Comparison of ENCODE assay signal across 19 cellular contexts in genomic region chr6:83073620-83074019, GRCh38. TPM values are rescaled to one million over a fixed set of nuclear protein-coding genes. Genes with fewer than 3 reads are reported as not detected.
DNase-seq lines count a peak whose midpoint lies in the region; ATAC-seq and TF ChIP-seq lines count a peak whose summit lies in the region.
"Had no signal": no experiment of that assay in that cellular context is flagged by ENCODE, and none has a peak within 500 bp of the region (broad histone marks: within the 10 kb centered on the region; RNA-seq: fewer than 3 reads in every experiment).

No MANE protein-coding gene starts in this region.

- no peak overlapping the region for H3K4me3 Mint-ChIP-seq in activated naive CD4-positive, alpha-beta T cell treated with anti-CD3 and anti-CD28 coated beads for 36 hours
- H3K4me3 Mint-ChIP-seq in osteocyte (ENCODE audit: unreplicated experiment): no peak overlapping the region
- H3K4me3 Mint-ChIP-seq: CD14-positive monocyte, H9 had no signal

- H3K27me3 ChIP-seq in Panc1 (ENCODE audit: control insufficient read depth, insufficient read depth, low read length) (no peaks in the 10 kb centered on the region), left lung (no peaks in the 10 kb centered on the region)
- H3K27me3 ChIP-seq: MG63, SJSA1 had no signal

- peaks cover 6% of the 10 kb centered on the region for H3K36me3 Mint-ChIP-seq in activated naive CD4-positive, alpha-beta T cell treated with anti-CD3 and anti-CD28 coated beads for 36 hours (ENCODE audit: low read depth)
- peaks cover 7% of the 10 kb centered on the region for H3K36me3 Mint-ChIP-seq in osteocyte (ENCODE audit: unreplicated experiment)

- POLR2A ChIA-PET in Panc1 (lab: Charles Lee): no interaction called here

- H3K4me1 ChIP-seq in Panc1 (ENCODE audit: control insufficient read depth, insufficient read depth, low read length) (peaks cover 26% of the 10 kb centered on the region), left lung (peaks cover 13 to 28% of the 10 kb centered on the region in 2 donors)

- H3K36me3 ChIP-seq in Panc1 (ENCODE audit: control insufficient read depth, insufficient read depth, low read length) (no peaks in the 10 kb centered on the region; the same call in 1 of the 2 replicates), left lung (no peaks in the 10 kb centered on the region)
- H3K36me3 ChIP-seq: SJSA1 had no signal

- peaks cover 27% of the 10 kb centered on the region for H3K4me1 Mint-ChIP-seq in activated naive CD4-positive, alpha-beta T cell treated with anti-CD3 and anti-CD28 coated beads for 36 hours (ENCODE audit: low read depth)
- H3K4me1 Mint-ChIP-seq in osteocyte (ENCODE audit: unreplicated experiment): peaks cover 8% of the 10 kb centered on the region

- in situ Hi-C loops in Panc1 (cut with HindIII; ENCODE audit: low pct_unique_long_range_greater_than_20kb, low sequenced_read_pairs): no loop called here

- intact Hi-C loops in activated naive CD4-positive, alpha-beta T cell treated with anti-CD3 and anti-CD28 coated beads for 36 hours (cut with micrococcal nuclease): no loop called here
- intact Hi-C loops in Panc1 (cut with micrococcal nuclease; ENCODE audit: unreplicated experiment): no loop called here
- intact Hi-C loops in left lung (cut with DNase I): no loop called here

- DNase-seq in activated naive CD4-positive, alpha-beta T cell treated with anti-CD3 and anti-CD28 coated beads for 36 hours: peak; percentile 6
- no peak for DNase-seq in activated naive CD4-positive, alpha-beta T cell treated with Interleukin-2 at 50 U/mL for 16 hours
- DNase-seq in Panc1 (ENCODE audit: low read depth, low spot score) (no peak), left lung (no peak), osteocyte (ENCODE audit: extremely low spot score, unreplicated experiment) (no peak), NCI-H82 treated with DMSO at 0.1 percent for 48 hours (lab: John Stamatoyannopoulos, UW; ENCODE audit: unreplicated experiment) (no peak)
- DNase-seq in effector CD4-positive, alpha-beta T cell: no peak
- DNase-seq: COR-L47; H9; IMR-90; Karpas-422; MG63; NCI-H1417; NCI-H187 treated with DMSO at 0.1 percent for 48 hours; NCI-H69; NK-92 treated with Interleukin-12 subunit alpha and Interleukin-12 subunit beta, amount 100 ng/mL, for 24 hours; PC-3 had no signal

- no peak overlapping the region for H3K4me3 ChIP-seq in Panc1 (ENCODE audit: low read depth in 2 of 2, low read length in 2 of 2)
- no peak overlapping the region for H3K4me3 ChIP-seq in left lung
- H3K4me3 ChIP-seq: MG63, SJSA1 had no signal

- H3K27ac ChIP-seq in Panc1 (ENCODE audit: low read length): peak overlapping the region; percentile 18; the same call in 1 of the 2 replicates
- H3K27ac ChIP-seq in left lung: no peak overlapping the region
- H3K27ac ChIP-seq: SJSA1 had no signal

- no peaks in the 10 kb centered on the region for H3K9me3 ChIP-seq in Panc1 (ENCODE audit: control insufficient read depth, insufficient read depth, low read depth, low read length)
- H3K9me3 ChIP-seq in left lung: no peaks in the 10 kb centered on the region
- H3K9me3 ChIP-seq: MG63, SJSA1 had no signal

- no peak for TF ChIP-seq CTCF in Panc1 (IDR thresholded peaks at IDR 0.05)
- TF ChIP-seq CTCF in left lung (IDR thresholded peaks at IDR 0.05): no peak
- no peak for TF ChIP-seq CTCF in osteocyte (IDR thresholded peaks at IDR 0.05)

- H3K27me3 Mint-ChIP-seq in activated naive CD4-positive, alpha-beta T cell treated with anti-CD3 and anti-CD28 coated beads for 36 hours (ENCODE audit: low read depth): no peaks in the 10 kb centered on the region
- no peaks in the 10 kb centered on the region for H3K27me3 Mint-ChIP-seq in osteocyte (ENCODE audit: unreplicated experiment)

- H3K9me3 Mint-ChIP-seq in activated naive CD4-positive, alpha-beta T cell treated with anti-CD3 and anti-CD28 coated beads for 36 hours: no peaks in the 10 kb centered on the region
- peaks cover 4% of the 10 kb centered on the region for H3K9me3 Mint-ChIP-seq in osteocyte (ENCODE audit: unreplicated experiment)
- H3K9me3 Mint-ChIP-seq: H9 had no signal

- no TSS peak for BruUV-seq in Panc1 (replicated peaks; lab: Mats Ljungman, UMichigan)

- no peak overlapping the region for H3K27ac Mint-ChIP-seq in activated naive CD4-positive, alpha-beta T cell treated with anti-CD3 and anti-CD28 coated beads for 36 hours
- no peak overlapping the region for H3K27ac Mint-ChIP-seq in osteocyte (ENCODE audit: unreplicated experiment)
- H3K27ac Mint-ChIP-seq: H9 had no signal

- CTCF ChIA-PET in activated naive CD4-positive, alpha-beta T cell treated with anti-CD3 and anti-CD28 coated beads for 36 hours (lab: Charles Lee): no interaction called here
- CTCF ChIA-PET in Panc1 (lab: Charles Lee): no interaction called here

- ATAC-seq in Panc1: no peak
- peak; percentile 65 for ATAC-seq in left lung
- ATAC-seq: PC-3 had no signal

RNA-seq across cellular contexts. Expression of gene DOP1A, which starts 6.1 kb away (rescaled TPM):
- total RNA-seq in activated naive CD4-positive, alpha-beta T cell treated with anti-CD3 and anti-CD28 coated beads for 36 hours: 1 to 10 TPM; 5.0 to 6.5 TPM
- total RNA-seq in Panc1 (2021; ENCODE audit: unreplicated experiment): 13.4 TPM
- 3.7 TPM for polyA plus RNA-seq in Panc1 (2012; ENCODE audit: insufficient read length)
- total RNA-seq in left lung: 10 to 100 TPM; 19.7 to 22.4 TPM
- 23.1 and 24.3 TPM in 2 replicates for total RNA-seq in osteocyte

RNA-seq across cellular contexts. Expression of gene UBE3D, which starts 8.0 kb away (rescaled TPM):
- total RNA-seq in activated naive CD4-positive, alpha-beta T cell treated with anti-CD3 and anti-CD28 coated beads for 36 hours: 1 to 10 TPM; 4.3 to 4.6 TPM
- total RNA-seq in Panc1 (2021; ENCODE audit: unreplicated experiment): 11.0 TPM
- 7.1 TPM for polyA plus RNA-seq in Panc1 (2012; ENCODE audit: insufficient read length)
- total RNA-seq in left lung: 1 to 10 TPM; 4.1 to 6.6 TPM
- total RNA-seq in osteocyte: 4.8 and 5.7 TPM in 2 replicates
